Comparison of ENCODE assay signal across 8 cellular contexts in the genomic region with DNA sequence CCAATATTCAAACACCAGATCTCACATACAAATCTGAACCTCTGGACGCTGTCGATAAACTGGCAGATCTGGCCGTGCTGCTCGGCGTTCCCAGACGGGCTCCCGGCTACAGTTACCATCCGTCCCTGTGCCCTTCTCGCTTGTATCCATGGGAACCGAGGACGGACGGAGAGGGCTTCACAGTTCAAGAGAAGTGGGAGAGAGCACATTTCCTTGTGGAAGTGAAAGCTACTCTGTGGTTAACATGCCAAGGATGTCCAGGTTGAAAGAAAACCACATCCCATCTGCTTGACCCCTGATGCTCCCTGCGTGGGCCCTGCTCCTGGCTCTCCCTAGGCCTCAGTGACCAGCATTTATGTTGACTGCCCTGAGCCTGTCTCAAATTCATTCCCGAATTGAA. TPM values are rescaled to one million over a fixed set of nuclear protein-coding genes. Genes with fewer than 3 reads are reported as not detected.
DNase-seq lines count a peak whose midpoint lies in the region; ATAC-seq and TF ChIP-seq lines count a peak whose summit lies in the region.

No MANE protein-coding gene starts in this region.

- no peaks in the 10 kb centered on the region for H3K27me3 ChIP-seq in fibroblast of lung (ENCODE audit: control insufficient read depth, insufficient read depth, low read length)

- H3K9me3 Mint-ChIP-seq in Calu3 (ENCODE audit: low read depth, unreplicated experiment): no peaks in the 10 kb centered on the region
- no peaks in the 10 kb centered on the region for H3K9me3 Mint-ChIP-seq in progenitor cell of endocrine pancreas (ENCODE audit: low read depth)

- no peak overlapping the region for H3K9ac ChIP-seq in fibroblast of lung (ENCODE audit: insufficient read depth, low read length)

- H3K9me3 ChIP-seq in fibroblast of lung (ENCODE audit: control insufficient read depth, insufficient read depth, low read depth, low read length): no peaks in the 10 kb centered on the region

- CTCF ChIA-PET in Calu3 (lab: Charles Lee): interaction anchor here (0.6 to 1.7 kb wide), 3 partner anchors 14 to 97 kb away, joined by 3 to 4 read pairs (median 3); no protein-coding TSS in a partner anchor

- H3K27me3 Mint-ChIP-seq in Calu3 (ENCODE audit: unreplicated experiment): no peaks in the 10 kb centered on the region
- peaks cover 5% of the 10 kb centered on the region for H3K27me3 Mint-ChIP-seq in progenitor cell of endocrine pancreas

- peaks cover 87% of the 10 kb centered on the region for H3K36me3 Mint-ChIP-seq in Calu3 (ENCODE audit: insufficient read depth, unreplicated experiment)
- peaks cover 3% of the 10 kb centered on the region for H3K36me3 Mint-ChIP-seq in progenitor cell of endocrine pancreas (ENCODE audit: insufficient read depth)

- no peaks in the 10 kb centered on the region for H4K20me1 ChIP-seq in fibroblast of lung (ENCODE audit: control insufficient read depth, extremely low read depth, insufficient read depth, low read length)

- peak overlapping the region; percentile 73 for H3K27ac Mint-ChIP-seq in Calu3 (ENCODE audit: unreplicated experiment)
- peak overlapping the region; percentile 81 for H3K27ac Mint-ChIP-seq in progenitor cell of endocrine pancreas

- H3K4me3 Mint-ChIP-seq in Calu3 (ENCODE audit: low read depth, unreplicated experiment) (no peak overlapping the region), progenitor cell of endocrine pancreas (ENCODE audit: low read depth) (no peak overlapping the region)

- peaks cover 36% of the 10 kb centered on the region for H3K4me1 Mint-ChIP-seq in Calu3 (ENCODE audit: low read depth, unreplicated experiment)
- H3K4me1 Mint-ChIP-seq in progenitor cell of endocrine pancreas (ENCODE audit: low read depth): no peaks in the 10 kb centered on the region

- no peak overlapping the region for H2AFZ ChIP-seq in fibroblast of lung (ENCODE audit: low read length)

- no peaks in the 10 kb centered on the region for H3K79me2 ChIP-seq in fibroblast of lung (ENCODE audit: control insufficient read depth, insufficient read depth, low read length)

- H3K4me1 ChIP-seq in fibroblast of lung (ENCODE audit: control insufficient read depth, extremely low read depth, insufficient read depth, low read length): peaks cover 34% of the 10 kb centered on the region

- H3K4me2 ChIP-seq in fibroblast of lung (ENCODE audit: extremely low read depth, insufficient read depth, low read length): no peak overlapping the region

- ATAC-seq in HG03196 (IDR thresholded peaks at IDR 0.05; ENCODE audit: unreplicated experiment): no peak

- peaks cover 30% of the 10 kb centered on the region for H3K36me3 ChIP-seq in fibroblast of lung (ENCODE audit: control insufficient read depth, insufficient read depth, low read length)

- BruUV-seq in Calu3 (replicated peaks; lab: Mats Ljungman, UMichigan): no TSS peak

- no peak overlapping the region for H3K4me3 ChIP-seq in fibroblast of lung (replicated peaks in 1 of 4; ENCODE audit: control extremely low read depth in 1 of 4, insufficient read depth in 1 of 4, low read depth in 3 of 4, low read length in 4 of 4)

- no peak for DNase-seq in Calu3
- DNase-seq in SK-N-DZ (ENCODE audit: low spot score): peak; percentile 52
- peak; percentile 62 to 74 for DNase-seq in fibroblast of lung (ENCODE audit: low read depth in 2 of 2)
- no peak for DNase-seq in progenitor cell of endocrine pancreas (ENCODE audit: low spot score, unreplicated experiment)
- DNase-seq in head of caudate nucleus: no peak
- DNase-seq in HuH-7.5 (ENCODE audit: low spot score): no peak
- DNase-seq in stimulated activated CD4-positive, alpha-beta T cell treated with anti-CD3 and anti-CD28 coated beads, Interleukin-15, amount 100 ng/mL, for 24 hours: no peak

- peak overlapping the region; percentile 84 for H3K27ac ChIP-seq in fibroblast of lung (ENCODE audit: insufficient read depth, low read length)

- TF ChIP-seq CTCF in Calu3 (IDR thresholded peaks at IDR 0.05; ENCODE audit: unreplicated experiment): no peak
- TF ChIP-seq CTCF in fibroblast of lung (conservative IDR thresholded peaks at IDR 0.05 in 1 of 2, IDR thresholded peaks at IDR 0.05 in 1 of 2; ENCODE audit: low read depth in 1 of 2, low read length in 2 of 2): no peak
- no peak for TF ChIP-seq CTCF in progenitor cell of endocrine pancreas (IDR thresholded peaks at IDR 0.05; ENCODE audit: unreplicated experiment)

- intact Hi-C loops in Calu3 (cut with micrococcal nuclease; ENCODE audit: unreplicated experiment): no loop called here
- intact Hi-C loops in head of caudate nucleus (cut with DNase I): no loop called here

RNA-seq across cellular contexts. Expression of a gene that starts 6.3 kb away (rescaled TPM):
- 207 and 218 TPM in 2 replicates for total RNA-seq in Calu3 (2022)
- 248 and 315 TPM in 2 replicates for polyA plus RNA-seq in SK-N-DZ (2014; cell fraction: cytosol; rRNA removed)
- polyA plus RNA-seq in SK-N-DZ (2014; cell fraction: nucleus; rRNA removed): 379 and 553 TPM in 2 replicates
- 96.4 and 102 TPM in 2 replicates for total RNA-seq in fibroblast of lung
- polyA plus RNA-seq in fibroblast of lung: 138 and 181 TPM in 2 replicates
- 168 and 193 TPM in 2 replicates for polyA plus RNA-seq in fibroblast of lung (2012)
- polyA minus RNA-seq in fibroblast of lung (ENCODE audit: low replicate concordance): 167 and 256 TPM in 2 replicates
- total RNA-seq in progenitor cell of endocrine pancreas: 396 and 422 TPM in 2 replicates

RNA-seq across cellular contexts. Expression of a gene that starts 17.6 kb away (rescaled TPM):
- total RNA-seq in Calu3 (2022): 400 and 420 TPM in 2 replicates
- polyA plus RNA-seq in SK-N-DZ (2014; cell fraction: cytosol; rRNA removed): 85.0 and 96.3 TPM in 2 replicates
- 107 and 131 TPM in 2 replicates for polyA plus RNA-seq in SK-N-DZ (2014; cell fraction: nucleus; rRNA removed)
- 55.2 and 65.2 TPM in 2 replicates for total RNA-seq in fibroblast of lung
- 117 and 245 TPM in 2 replicates for polyA plus RNA-seq in fibroblast of lung
- 250 and 446 TPM in 2 replicates for polyA plus RNA-seq in fibroblast of lung (2012)
- polyA minus RNA-seq in fibroblast of lung (ENCODE audit: low replicate concordance): 267 and 376 TPM in 2 replicates
- total RNA-seq in progenitor cell of endocrine pancreas: 113 and 119 TPM in 2 replicates

RNA-seq across cellular contexts. Expression of a gene that starts 29.9 kb away (rescaled TPM):
- total RNA-seq in Calu3 (2022): 14.5 and 15.7 TPM in 2 replicates
- polyA plus RNA-seq in SK-N-DZ (2014; cell fraction: cytosol; rRNA removed): 3.6 and 10.6 TPM in 2 replicates
- polyA plus RNA-seq in SK-N-DZ (2014; cell fraction: nucleus; rRNA removed): 39.9 and 78.7 TPM in 2 replicates
- 0.99 and 2.1 TPM in 2 replicates for total RNA-seq in fibroblast of lung
- 0.58 and 1.5 TPM in 2 replicates for polyA plus RNA-seq in fibroblast of lung
- polyA plus RNA-seq in fibroblast of lung (2012): 0.54 and 2.2 TPM in 2 replicates
- polyA minus RNA-seq in fibroblast of lung (ENCODE audit: low replicate concordance): 0.19 and 6.0 TPM in 2 replicates
- total RNA-seq in progenitor cell of endocrine pancreas: 11.6 and 13.7 TPM in 2 replicates

RNA-seq across cellular contexts. Expression of a gene that starts 33.2 kb away (rescaled TPM):
- total RNA-seq in Calu3 (2022): 25.2 and 27.6 TPM in 2 replicates
- polyA plus RNA-seq in SK-N-DZ (2014; cell fraction: cytosol; rRNA removed): 26.1 and 35.3 TPM in 2 replicates
- 32.0 and 39.8 TPM in 2 replicates for polyA plus RNA-seq in SK-N-DZ (2014; cell fraction: nucleus; rRNA removed)
- total RNA-seq in fibroblast of lung: 2.1 and 2.3 TPM in 2 replicates
- polyA plus RNA-seq in fibroblast of lung: 1.6 TPM in 2 replicates
- 3.1 and 5.9 TPM in 2 replicates for polyA plus RNA-seq in fibroblast of lung (2012)
- polyA minus RNA-seq in fibroblast of lung (ENCODE audit: low replicate concordance): 0.78 and 1.9 TPM in 2 replicates
- total RNA-seq in progenitor cell of endocrine pancreas: 11.7 and 13.1 TPM in 2 replicates

RNA-seq across cellular contexts. Expression of a gene that starts 37.0 kb away (rescaled TPM):
- total RNA-seq in Calu3 (2022): 101 and 132 TPM in 2 replicates
- 91.5 and 112 TPM in 2 replicates for polyA plus RNA-seq in SK-N-DZ (2014; cell fraction: cytosol; rRNA removed)
- 273 and 280 TPM in 2 replicates for polyA plus RNA-seq in SK-N-DZ (2014; cell fraction: nucleus; rRNA removed)
- 76.5 and 79.1 TPM in 2 replicates for total RNA-seq in fibroblast of lung
- 66.8 and 71.5 TPM in 2 replicates for polyA plus RNA-seq in fibroblast of lung
- 120 and 261 TPM in 2 replicates for polyA plus RNA-seq in fibroblast of lung (2012)
- polyA minus RNA-seq in fibroblast of lung (ENCODE audit: low replicate concordance): 77.3 and 114 TPM in 2 replicates
- 88.4 and 93.1 TPM in 2 replicates for total RNA-seq in progenitor cell of endocrine pancreas

Comparison
In these comparisons a context has a peak if more than half of its experiments do, and no peak if none do; other contexts are left out.
1. DNase-seq: peak in SK-N-DZ (single experiment) and fibroblast of lung (2 of 2); none in Calu3 (single experiment), progenitor cell of endocrine pancreas (single experiment), head of caudate nucleus (0 of 42), HuH-7.5 (single experiment) and stimulated activated CD4-positive, alpha-beta T cell treated with anti-CD3 and anti-CD28 coated beads, Interleukin-15, amount 100 ng/mL, for 24 hours (single experiment).